In the genomic region with DNA sequence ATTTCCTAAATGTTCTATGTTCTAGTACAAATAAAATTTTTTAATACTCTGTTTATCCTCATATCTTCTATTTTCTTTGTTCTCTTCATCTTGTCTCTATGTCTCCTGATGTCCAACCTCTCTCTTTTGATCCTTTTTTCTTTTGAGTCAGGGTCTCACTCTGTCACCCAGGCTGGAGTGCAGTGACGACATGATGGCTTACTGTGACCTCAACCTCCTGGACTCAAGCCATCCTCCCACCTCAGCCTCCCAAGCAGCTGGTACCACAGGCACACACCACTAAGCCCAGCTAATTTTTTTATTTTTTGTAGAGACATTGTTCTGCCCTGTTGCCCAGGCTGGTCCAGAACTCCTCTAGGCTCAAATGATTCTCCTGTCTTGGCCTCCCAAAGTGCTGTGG, we compare ENCODE assay signal across 20 cellular contexts. TPM values are rescaled to one million over a fixed set of nuclear protein-coding genes. Genes with fewer than 3 reads are reported as not detected.
DNase-seq lines count a peak whose midpoint lies in the region; ATAC-seq and TF ChIP-seq lines count a peak whose summit lies in the region.
"Had no signal": no experiment of that assay in that cellular context is flagged by ENCODE, and none has a peak within 500 bp of the region (broad histone marks: within the 10 kb centered on the region; RNA-seq: fewer than 3 reads in every experiment).

No MANE protein-coding gene starts in this region.

- TF ChIP-seq CTCF in nephron progenitor cell (IDR thresholded peaks at IDR 0.05) (no peak), natural killer cell (IDR thresholded peaks at IDR 0.05) (no peak)

- ATAC-seq in central memory CD8-positive, alpha-beta T cell (replicated peaks; ENCODE audit: extremely low read depth, poor library complexity, severe bottlenecking), result no peak
- ATAC-seq in natural killer cell, result no peak
- ATAC-seq: activated CD4-positive, CD25-positive, alpha-beta regulatory T cell treated with anti-CD3 and anti-CD28 coated beads, Interleukin-2, amount 50 U/mL, for 24 hours had no signal

- H3K36me3 ChIP-seq in H7 (replicated peaks; ENCODE audit: control insufficient read depth, insufficient read depth, low read length), result no peaks in the 10 kb centered on the region
- H3K36me3 ChIP-seq: suprapubic skin had no signal

- DNase-seq in Daoy (ENCODE audit: low read depth) (peak; percentile 56), M059J (ENCODE audit: low read depth) (peak; percentile 48), nephron progenitor cell (no peak), natural killer cell (no peak), DMS79 treated with DMSO at 0.1 percent for 48 hours (lab: John Stamatoyannopoulos, UW) (no peak), substantia nigra (lab: John Stamatoyannopoulos, UW) (no peak), H7 (no peak)
- DNase-seq in central memory CD8-positive, alpha-beta T cell (ENCODE audit: low spot score in 2 of 2), result no peak
- DNase-seq: activated naive CD8-positive, alpha-beta T cell treated with anti-CD3 and anti-CD28 coated beads for 36 hours; CD4-positive, CD25-positive, alpha-beta regulatory T cell; DMS53; hypothalamus; kidney; NCI-H1417; NCI-H526 treated with DMSO at 0.1 percent for 48 hours had no signal

- H3K27me3 Mint-ChIP-seq in central memory CD8-positive, alpha-beta T cell, result no peaks in the 10 kb centered on the region
- H3K27me3 Mint-ChIP-seq in nephron progenitor cell (ENCODE audit: low read depth, poor library complexity) (peaks cover 8% of the 10 kb centered on the region), natural killer cell (ENCODE audit: low read depth in 2 of 2) (no peaks in the 10 kb centered on the region)
- H3K27me3 Mint-ChIP-seq: activated naive CD8-positive, alpha-beta T cell treated with anti-CD3 and anti-CD28 coated beads for 36 hours; brain; CD4-positive, CD25-positive, alpha-beta regulatory T cell; memory B cell had no signal

- H3K36me3 Mint-ChIP-seq in central memory CD8-positive, alpha-beta T cell (ENCODE audit: insufficient read depth), result peaks cover 2% of the 10 kb centered on the region
- H3K36me3 Mint-ChIP-seq in nephron progenitor cell (ENCODE audit: low read depth) (no peaks in the 10 kb centered on the region), natural killer cell (no peaks in the 10 kb centered on the region)
- H3K36me3 Mint-ChIP-seq: brain had no signal

- H3K27ac ChIP-seq in substantia nigra (ENCODE audit: low read depth, low read length, poor library complexity, severe bottlenecking), result no peak overlapping the region
- H3K27ac ChIP-seq: suprapubic skin had no signal

- peak overlapping the region; percentile 11 for H3K27ac Mint-ChIP-seq in central memory CD8-positive, alpha-beta T cell (ENCODE audit: low read depth)
- H3K27ac Mint-ChIP-seq in nephron progenitor cell (peak overlapping the region; percentile 70), natural killer cell (no peak overlapping the region)
- H3K27ac Mint-ChIP-seq: activated naive CD8-positive, alpha-beta T cell treated with anti-CD3 and anti-CD28 coated beads for 36 hours; activated T-helper 1 cell treated with anti-CD3 and anti-CD28 coated beads, Interleukin-12 subunit alpha, Interleukin-12 subunit beta, Interleukin-2, Interleukin-4 antibody, amounts not matched to agents 30 ng/mL and 10 ng/mL and 1 ng/mL, durations not matched to agents 14 hours and 24 hours and 36 hours; CD4-positive, CD25-positive, alpha-beta regulatory T cell; memory B cell had no signal

- no peaks in the 10 kb centered on the region for H3K9me3 Mint-ChIP-seq in central memory CD8-positive, alpha-beta T cell
- H3K9me3 Mint-ChIP-seq in nephron progenitor cell (peaks cover 7% of the 10 kb centered on the region), natural killer cell (no peaks in the 10 kb centered on the region)
- H3K9me3 Mint-ChIP-seq: brain had no signal

- no peak overlapping the region for H3K4me3 ChIP-seq in H7 (ENCODE audit: insufficient read depth, low read depth, low read length)
- H3K4me3 ChIP-seq: suprapubic skin had no signal

- H3K4me3 Mint-ChIP-seq in central memory CD8-positive, alpha-beta T cell, result no peak overlapping the region
- H3K4me3 Mint-ChIP-seq in nephron progenitor cell, result no peak overlapping the region
- H3K4me3 Mint-ChIP-seq in natural killer cell, result no peak overlapping the region
- H3K4me3 Mint-ChIP-seq: activated naive CD8-positive, alpha-beta T cell treated with anti-CD3 and anti-CD28 coated beads for 36 hours; activated T-helper 1 cell treated with anti-CD3 and anti-CD28 coated beads, Interleukin-12 subunit alpha, Interleukin-12 subunit beta, Interleukin-2, Interleukin-4 antibody, amounts not matched to agents 30 ng/mL and 10 ng/mL and 1 ng/mL, durations not matched to agents 14 hours and 24 hours and 36 hours; brain; CD4-positive, CD25-positive, alpha-beta regulatory T cell; memory B cell had no signal

- H3K4me1 Mint-ChIP-seq in central memory CD8-positive, alpha-beta T cell, result peaks cover 4% of the 10 kb centered on the region
- H3K4me1 Mint-ChIP-seq in nephron progenitor cell, result peaks cover 10% of the 10 kb centered on the region
- H3K4me1 Mint-ChIP-seq in natural killer cell, result peaks cover 0 to 6% of the 10 kb centered on the region in 2 donors
- H3K4me1 Mint-ChIP-seq: CD4-positive, CD25-positive, alpha-beta regulatory T cell had no signal

- no peaks in the 10 kb centered on the region for H3K27me3 ChIP-seq in H7 (ENCODE audit: control insufficient read depth, insufficient read depth, low read length)
- H3K27me3 ChIP-seq: suprapubic skin had no signal

- intact Hi-C loops in natural killer cell (cut with micrococcal nuclease), result no loop called here

RNA-seq across cellular contexts. Expression of a gene that starts 56.8 kb away (rescaled TPM):
- total RNA-seq in Daoy (2014; rRNA removed; shearing (Covaris generic)), result 5.2 and 6.0 TPM in 2 replicates
- 2.3 and 4.1 TPM in 2 replicates for total RNA-seq in M059J (2014; rRNA removed; shearing (Covaris generic))
- total RNA-seq in natural killer cell, result 100 to 1,000 TPM in 1 of 3 donors, 10 to 100 TPM in 2; 70.5 to 132 (median 79.6) TPM
- 8.9 and 12.5 TPM in 2 replicates for total RNA-seq in H7 (2014; rRNA removed; shearing (Covaris generic))

Comparison
In these comparisons a context has a peak if more than half of its experiments do, and no peak if none do; other contexts are left out.
1. DNase-seq: peak in Daoy (single experiment) and M059J (single experiment); none in central memory CD8-positive, alpha-beta T cell (0 of 2), nephron progenitor cell (single experiment), natural killer cell (single experiment), DMS79 treated with DMSO at 0.1 percent for 48 hours (single experiment), substantia nigra (0 of 49) and H7 (single experiment).
2. H3K27ac Mint-ChIP-seq: peak in central memory CD8-positive, alpha-beta T cell (single experiment) and nephron progenitor cell (single experiment); none in natural killer cell (0 of 2).